Comparison of ENCODE assay signal across 1 cellular context in genomic region chr16:74984670-74985411, GRCh38.
TF ChIP-seq lines count a peak whose summit lies in the region.

TSS of gene WDR59 (minus strand) at chr16:74985123. CDS start at chr16:74985017, 106 bp downstream.

TF ChIP-seq in HepG2, 621 proteins besides CTCF, POLR2A, EP300 and RAD21 (continued from another document and continues in another):
- TF ChIP-seq, protein P1, sequence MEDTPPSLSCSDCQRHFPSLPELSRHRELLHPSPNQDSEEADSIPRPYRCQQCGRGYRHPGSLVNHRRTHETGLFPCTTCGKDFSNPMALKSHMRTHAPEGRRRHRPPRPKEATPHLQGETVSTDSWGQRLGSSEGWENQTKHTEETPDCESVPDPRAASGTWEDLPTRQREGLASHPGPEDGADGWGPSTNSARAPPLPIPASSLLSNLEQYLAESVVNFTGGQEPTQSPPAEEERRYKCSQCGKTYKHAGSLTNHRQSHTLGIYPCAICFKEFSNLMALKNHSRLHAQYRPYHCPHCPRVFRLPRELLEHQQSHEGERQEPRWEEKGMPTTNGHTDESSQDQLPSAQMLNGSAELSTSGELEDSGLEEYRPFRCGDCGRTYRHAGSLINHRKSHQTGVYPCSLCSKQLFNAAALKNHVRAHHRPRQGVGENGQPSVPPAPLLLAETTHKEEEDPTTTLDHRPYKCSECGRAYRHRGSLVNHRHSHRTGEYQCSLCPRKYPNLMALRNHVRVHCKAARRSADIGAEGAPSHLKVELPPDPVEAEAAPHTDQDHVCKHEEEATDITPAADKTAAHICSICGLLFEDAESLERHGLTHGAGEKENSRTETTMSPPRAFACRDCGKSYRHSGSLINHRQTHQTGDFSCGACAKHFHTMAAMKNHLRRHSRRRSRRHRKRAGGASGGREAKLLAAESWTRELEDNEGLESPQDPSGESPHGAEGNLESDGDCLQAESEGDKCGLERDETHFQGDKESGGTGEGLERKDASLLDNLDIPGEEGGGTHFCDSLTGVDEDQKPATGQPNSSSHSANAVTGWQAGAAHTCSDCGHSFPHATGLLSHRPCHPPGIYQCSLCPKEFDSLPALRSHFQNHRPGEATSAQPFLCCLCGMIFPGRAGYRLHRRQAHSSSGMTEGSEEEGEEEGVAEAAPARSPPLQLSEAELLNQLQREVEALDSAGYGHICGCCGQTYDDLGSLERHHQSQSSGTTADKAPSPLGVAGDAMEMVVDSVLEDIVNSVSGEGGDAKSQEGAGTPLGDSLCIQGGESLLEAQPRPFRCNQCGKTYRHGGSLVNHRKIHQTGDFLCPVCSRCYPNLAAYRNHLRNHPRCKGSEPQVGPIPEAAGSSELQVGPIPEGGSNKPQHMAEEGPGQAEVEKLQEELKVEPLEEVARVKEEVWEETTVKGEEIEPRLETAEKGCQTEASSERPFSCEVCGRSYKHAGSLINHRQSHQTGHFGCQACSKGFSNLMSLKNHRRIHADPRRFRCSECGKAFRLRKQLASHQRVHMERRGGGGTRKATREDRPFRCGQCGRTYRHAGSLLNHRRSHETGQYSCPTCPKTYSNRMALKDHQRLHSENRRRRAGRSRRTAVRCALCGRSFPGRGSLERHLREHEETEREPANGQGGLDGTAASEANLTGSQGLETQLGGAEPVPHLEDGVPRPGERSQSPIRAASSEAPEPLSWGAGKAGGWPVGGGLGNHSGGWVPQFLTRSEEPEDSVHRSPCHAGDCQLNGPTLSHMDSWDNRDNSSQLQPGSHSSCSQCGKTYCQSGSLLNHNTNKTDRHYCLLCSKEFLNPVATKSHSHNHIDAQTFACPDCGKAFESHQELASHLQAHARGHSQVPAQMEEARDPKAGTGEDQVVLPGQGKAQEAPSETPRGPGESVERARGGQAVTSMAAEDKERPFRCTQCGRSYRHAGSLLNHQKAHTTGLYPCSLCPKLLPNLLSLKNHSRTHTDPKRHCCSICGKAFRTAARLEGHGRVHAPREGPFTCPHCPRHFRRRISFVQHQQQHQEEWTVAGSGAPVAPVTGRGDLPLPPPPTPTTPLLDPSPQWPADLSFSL (CRISPR knock-in tag; IDR thresholded peaks at IDR 0.05): no peak; the same call in 1 of the 2 replicates
- TF ChIP-seq ZNF17 (CRISPR knock-in tag; IDR thresholded peaks at IDR 0.05) (no peak), NR2C2 (CRISPR knock-in tag; IDR thresholded peaks at IDR 0.05; ENCODE audit: borderline replicate concordance) (peak; percentile 92), ZNF263 (CRISPR knock-in tag; IDR thresholded peaks at IDR 0.05) (no peak), PPARG (CRISPR knock-in tag; conservative IDR thresholded peaks at IDR 0.05) (0 out of 2 replicates have a peak, but pooled peaks have one; percentile 9), ZNF44 (CRISPR knock-in tag; IDR thresholded peaks at IDR 0.05) (peak; percentile 64; the same call in 1 of the 2 replicates), ZBTB14 (CRISPR knock-in tag; IDR thresholded peaks at IDR 0.05) (0 out of 2 replicates have a peak, but pooled peaks have one; percentile 7), ZMAT3 (CRISPR knock-in tag; conservative IDR thresholded peaks at IDR 0.05) (0 out of 2 replicates have a peak, but pooled peaks have one; percentile 17), IRF9 (CRISPR knock-in tag; IDR thresholded peaks at IDR 0.05; ENCODE audit: borderline replicate concordance) (no peak), SSRP1 (CRISPR knock-in tag; IDR thresholded peaks at IDR 0.05) (0 out of 2 replicates have a peak, but pooled peaks have one; percentile 26), NFKBIZ (CRISPR knock-in tag; IDR thresholded peaks at IDR 0.05) (peak; percentile 58; the same call in 1 of the 2 replicates), TAF15 (IDR thresholded peaks at IDR 0.05; ENCODE audit: low read depth, low read length, poor library complexity, severe bottlenecking) (no peak), CSRNP2 (CRISPR knock-in tag; conservative IDR thresholded peaks at IDR 0.05; ENCODE audit: low read depth) (no peak), ZNF317 (CRISPR knock-in tag; IDR thresholded peaks at IDR 0.05) (no peak), MAFK (conservative IDR thresholded peaks at IDR 0.05 in 1 of 2, IDR thresholded peaks at IDR 0.05 in 1 of 2; ENCODE audit: low read length in 2 of 2) (no peak), THAP9 (CRISPR knock-in tag; IDR thresholded peaks at IDR 0.05; ENCODE audit: borderline replicate concordance) (peak; percentile 80; the same call in 1 of the 2 replicates), SALL2 (CRISPR knock-in tag; IDR thresholded peaks at IDR 0.05) (0 out of 2 replicates have a peak, but pooled peaks have one; percentile 59), STAT6 (CRISPR knock-in tag; IDR thresholded peaks at IDR 0.05; ENCODE audit: borderline replicate concordance) (no peak), ZNF264 (CRISPR knock-in tag; IDR thresholded peaks at IDR 0.05) (0 out of 2 replicates have a peak, but pooled peaks have one; percentile 15), RFX5 (IDR thresholded peaks at IDR 0.05; ENCODE audit: low read depth, low read length) (peak; percentile 70; the same call in 1 of the 2 replicates), HNRNPLL (IDR thresholded peaks at IDR 0.05; ENCODE audit: low read depth, low read length, poor library complexity, severe bottlenecking) (peak; percentile 66), HOXD1 (CRISPR knock-in tag; IDR thresholded peaks at IDR 0.05) (peak; percentile 87), ZMYM4 (CRISPR knock-in tag; IDR thresholded peaks at IDR 0.05) (peak; percentile 60; the same call in 1 of the 2 replicates), ARNT2 (CRISPR knock-in tag; IDR thresholded peaks at IDR 0.05; ENCODE audit: low read depth) (peak; percentile 57; the same call in 1 of the 2 replicates), ZNF598 (CRISPR knock-in tag; IDR thresholded peaks at IDR 0.05; ENCODE audit: borderline replicate concordance) (peak; percentile 76; the same call in 1 of the 2 replicates), ADNP (CRISPR knock-in tag; IDR thresholded peaks at IDR 0.05) (no peak), SP5 (CRISPR knock-in tag; IDR thresholded peaks at IDR 0.05; ENCODE audit: borderline replicate concordance, low read depth) (peak; percentile 74), TIGD3 (CRISPR knock-in tag; IDR thresholded peaks at IDR 0.05; ENCODE audit: borderline replicate concordance) (0 out of 2 replicates have a peak, but pooled peaks have one; percentile 73), ZNF530 (CRISPR knock-in tag; IDR thresholded peaks at IDR 0.05; ENCODE audit: low read depth) (no peak)
- TF ChIP-seq, protein P2, sequence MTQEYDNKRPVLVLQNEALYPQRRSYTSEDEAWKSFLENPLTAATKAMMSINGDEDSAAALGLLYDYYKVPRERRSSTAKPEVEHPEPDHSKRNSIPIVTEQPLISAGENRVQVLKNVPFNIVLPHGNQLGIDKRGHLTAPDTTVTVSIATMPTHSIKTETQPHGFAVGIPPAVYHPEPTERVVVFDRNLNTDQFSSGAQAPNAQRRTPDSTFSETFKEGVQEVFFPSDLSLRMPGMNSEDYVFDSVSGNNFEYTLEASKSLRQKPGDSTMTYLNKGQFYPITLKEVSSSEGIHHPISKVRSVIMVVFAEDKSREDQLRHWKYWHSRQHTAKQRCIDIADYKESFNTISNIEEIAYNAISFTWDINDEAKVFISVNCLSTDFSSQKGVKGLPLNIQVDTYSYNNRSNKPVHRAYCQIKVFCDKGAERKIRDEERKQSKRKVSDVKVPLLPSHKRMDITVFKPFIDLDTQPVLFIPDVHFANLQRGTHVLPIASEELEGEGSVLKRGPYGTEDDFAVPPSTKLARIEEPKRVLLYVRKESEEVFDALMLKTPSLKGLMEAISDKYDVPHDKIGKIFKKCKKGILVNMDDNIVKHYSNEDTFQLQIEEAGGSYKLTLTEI (CRISPR knock-in tag; conservative IDR thresholded peaks at IDR 0.05): no peak
- TF ChIP-seq, protein P3, sequence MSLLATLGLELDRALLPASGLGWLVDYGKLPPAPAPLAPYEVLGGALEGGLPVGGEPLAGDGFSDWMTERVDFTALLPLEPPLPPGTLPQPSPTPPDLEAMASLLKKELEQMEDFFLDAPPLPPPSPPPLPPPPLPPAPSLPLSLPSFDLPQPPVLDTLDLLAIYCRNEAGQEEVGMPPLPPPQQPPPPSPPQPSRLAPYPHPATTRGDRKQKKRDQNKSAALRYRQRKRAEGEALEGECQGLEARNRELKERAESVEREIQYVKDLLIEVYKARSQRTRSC (CRISPR knock-in tag; IDR thresholded peaks at IDR 0.05; ENCODE audit: low read depth): 0 out of 2 replicates have a peak, but pooled peaks have one; percentile 4
- TF ChIP-seq, protein P4, sequence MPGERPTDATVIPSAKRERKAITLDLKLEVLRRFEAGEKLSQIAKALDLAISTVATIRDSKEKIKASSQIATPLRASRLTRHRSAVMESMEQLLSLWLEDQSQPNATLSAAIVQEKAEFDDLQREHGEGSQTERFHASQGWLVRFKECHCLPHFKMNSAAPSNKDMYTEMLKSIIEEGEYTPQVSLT (CRISPR knock-in tag; IDR thresholded peaks at IDR 0.05; ENCODE audit: borderline replicate concordance, low read depth): no peak
